Comparison of ENCODE assay signal across 8 cellular contexts in genomic region chr11:65026810-65027209, GRCh38. TPM values are rescaled to one million over a fixed set of nuclear protein-coding genes. Genes with fewer than 3 reads are reported as not detected.
DNase-seq lines count a peak whose midpoint lies in the region; ATAC-seq and TF ChIP-seq lines count a peak whose summit lies in the region.

No MANE protein-coding gene starts in this region.

- H3K4me3 ChIP-seq in AG10803 (ENCODE audit: low read length), result peak overlapping the region; percentile 52
- H3K4me3 ChIP-seq in Karpas-422 (ENCODE audit: low read length), result peak overlapping the region; percentile 62; the same call in 1 of the 2 replicates
- H3K4me3 ChIP-seq in colonic mucosa, result peak overlapping the region; percentile 52
- no peak overlapping the region for H3K4me3 ChIP-seq in lower leg skin (ENCODE audit: low read depth, poor library complexity, severe bottlenecking)

- H3K36me3 Mint-ChIP-seq in natural killer cell, result no peaks in the 10 kb centered on the region

- peak overlapping the region; percentile 78 for H3K4me2 ChIP-seq in Karpas-422 (ENCODE audit: low read depth, low read length, poor library complexity, severe bottlenecking)

- H3K4me3 Mint-ChIP-seq in natural killer cell, result peak overlapping the region; percentile 87

- H3K9ac ChIP-seq in Karpas-422 (ENCODE audit: low read length) (peak overlapping the region; percentile 63), colonic mucosa (ENCODE audit: low read depth in 2 of 2, low read length in 2 of 2) (peak overlapping the region in 1 of 2 donors; percentile 73)

- peaks cover 14 to 24% of the 10 kb centered on the region in 2 donors for H3K4me1 Mint-ChIP-seq in natural killer cell

- no peak for DNase-seq in AG10803 (ENCODE audit: low read depth)
- DNase-seq in Karpas-422, result no peak
- no peak for DNase-seq in colonic mucosa
- DNase-seq in natural killer cell, result no peak
- no peak for DNase-seq in NCI-H2171 treated with DMSO at 0.1 percent for 48 hours (lab: John Stamatoyannopoulos, UW)
- no peak for DNase-seq in lower leg skin (ENCODE audit: low spot score in 2 of 2)
- no peak for DNase-seq in ACHN
- DNase-seq in AG20443 (ENCODE audit: low spot score), result no peak

- H3K9me2 ChIP-seq in Karpas-422 (replicated peaks; ENCODE audit: insufficient read depth, low read length), result no peaks in the 10 kb centered on the region

- in situ Hi-C loops in ACHN (cut with HindIII; ENCODE audit: low pct_ligation_motif_present, low pct_unique_long_range_greater_than_20kb, low sequenced_read_pairs), result no loop called here

- no peaks in the 10 kb centered on the region for H3K27me3 Mint-ChIP-seq in natural killer cell (ENCODE audit: low read depth in 2 of 2)

- H3K36me3 ChIP-seq in Karpas-422 (ENCODE audit: insufficient read depth, low read length) (no peaks in the 10 kb centered on the region), colonic mucosa (no peaks in the 10 kb centered on the region)

- H4K20me1 ChIP-seq in Karpas-422 (ENCODE audit: insufficient read depth, low read depth, low read length), result no peaks in the 10 kb centered on the region

- H3K27me3 ChIP-seq in Karpas-422 (ENCODE audit: low read length) (no peaks in the 10 kb centered on the region), colonic mucosa (no peaks in the 10 kb centered on the region)

- H3K27ac Mint-ChIP-seq in natural killer cell, result peak overlapping the region; percentile 78 to 84

- H3K4me1 ChIP-seq in Karpas-422 (ENCODE audit: low read length) (peaks cover 18% of the 10 kb centered on the region), colonic mucosa (peaks cover 5% of the 10 kb centered on the region)

- H3K9me3 Mint-ChIP-seq in natural killer cell, result no peaks in the 10 kb centered on the region

- no peak for ATAC-seq in natural killer cell

- TF ChIP-seq CTCF in AG10803 (conservative IDR thresholded peaks at IDR 0.05; ENCODE audit: low read length) (no peak), colonic mucosa (IDR thresholded peaks at IDR 0.05) (no peak), natural killer cell (IDR thresholded peaks at IDR 0.05) (no peak), lower leg skin (IDR thresholded peaks at IDR 0.05) (no peak)

- WGBS in lower leg skin, 2 donors, result 48 to 53% methylated on average over 10 of the region's 10 CpGs

- H3K27ac ChIP-seq in Karpas-422 (ENCODE audit: low read length) (no peak overlapping the region), colonic mucosa (peak overlapping the region; percentile 89)

- H3K79me2 ChIP-seq in Karpas-422 (ENCODE audit: low read length), result no peaks in the 10 kb centered on the region

- H2AFZ ChIP-seq in Karpas-422 (ENCODE audit: low read length), result peak overlapping the region; percentile 43; the same call in 1 of the 2 replicates

- no peaks in the 10 kb centered on the region for H3K9me3 ChIP-seq in Karpas-422 (ENCODE audit: low read length)
- H3K9me3 ChIP-seq in colonic mucosa, result no peaks in the 10 kb centered on the region

- TF ChIP-seq POLR2A in lower leg skin (IDR thresholded peaks at IDR 0.05), result no peak

- intact Hi-C loops in colonic mucosa (cut with DNase I), result no loop called here
- intact Hi-C loops in natural killer cell (cut with micrococcal nuclease), result loop anchor here (1.0 to 5.0 kb wide), 4 partner anchors 14 to 110 kb away; partner anchors contain the start of genes ATG2A, SAC3D1 and TM7SF2
- intact Hi-C loops in lower leg skin (cut with DNase I; ENCODE audit: low total_unique reads), result no loop called here

RNA-seq across cellular contexts. Expression of gene SNX15, which starts 0.4 kb away (rescaled TPM):
- 14.2 and 17.6 TPM in 2 replicates for total RNA-seq in Karpas-422 (2014; rRNA removed; shearing (Covaris generic); ENCODE audit: low replicate concordance)
- total RNA-seq in colonic mucosa (10 to 100 TPM; 37.7 to 53.8 TPM), natural killer cell (10 to 100 TPM; 16.9 to 28.1 (median 27.1) TPM), lower leg skin (10 to 100 TPM; 16.9 to 48.0 (median 22.7) TPM)

RNA-seq across cellular contexts. Expression of gene ARL2, which starts 12.8 kb away (rescaled TPM):
- 28.9 and 44.4 TPM in 2 replicates for total RNA-seq in Karpas-422 (2014; rRNA removed; shearing (Covaris generic); ENCODE audit: low replicate concordance)
- total RNA-seq in colonic mucosa (100 to 1,000 TPM in 1 of 2 donors, 10 to 100 TPM in 1; 81.9 to 102 TPM), natural killer cell (10 to 100 TPM; 19.9 to 20.5 (median 20.2) TPM), lower leg skin (100 to 1,000 TPM; 101 to 260 (median 110) TPM)

RNA-seq across cellular contexts. Expression of gene SAC3D1, which starts 14.2 kb away (rescaled TPM):
- 1.9 and 11.9 TPM in 2 replicates for total RNA-seq in Karpas-422 (2014; rRNA removed; shearing (Covaris generic); ENCODE audit: low replicate concordance)
- total RNA-seq in colonic mucosa (10 to 100 TPM; 12.9 to 26.7 TPM), natural killer cell (1 to 10 TPM; 2.0 to 3.5 (median 2.8) TPM), lower leg skin (10 to 100 TPM; 11.6 to 15.1 (median 12.9) TPM)

RNA-seq across cellular contexts. Expression of gene BATF2, which starts 30.0 kb away (rescaled TPM):
- total RNA-seq in Karpas-422 (2014; rRNA removed; shearing (Covaris generic); ENCODE audit: low replicate concordance), result 0.18 and 1.1 TPM in 2 replicates
- total RNA-seq in colonic mucosa (10 to 100 TPM; 14.1 to 20.7 TPM), natural killer cell (under 1 TPM in 1 of 3 donors, not detected in 2; 0.30 TPM), lower leg skin (under 1 TPM in 2 of 4 donors, not detected in 2; 0.15 to 0.62 TPM)

RNA-seq across cellular contexts. Expression of gene NAALADL1, which starts 31.5 kb away (rescaled TPM):
- not detected in 2 replicates for total RNA-seq in Karpas-422 (2014; rRNA removed; shearing (Covaris generic); ENCODE audit: low replicate concordance)
- 10 to 100 TPM; 10.5 to 30.8 TPM for total RNA-seq in colonic mucosa
- 10 to 100 TPM; 41.6 to 54.1 (median 46.0) TPM for total RNA-seq in natural killer cell
- total RNA-seq in lower leg skin, result 10 to 100 TPM in 2 of 4 donors, 1 to 10 TPM in 2; 1.5 to 11.9 (median 9.7) TPM
